In the genomic region with DNA sequence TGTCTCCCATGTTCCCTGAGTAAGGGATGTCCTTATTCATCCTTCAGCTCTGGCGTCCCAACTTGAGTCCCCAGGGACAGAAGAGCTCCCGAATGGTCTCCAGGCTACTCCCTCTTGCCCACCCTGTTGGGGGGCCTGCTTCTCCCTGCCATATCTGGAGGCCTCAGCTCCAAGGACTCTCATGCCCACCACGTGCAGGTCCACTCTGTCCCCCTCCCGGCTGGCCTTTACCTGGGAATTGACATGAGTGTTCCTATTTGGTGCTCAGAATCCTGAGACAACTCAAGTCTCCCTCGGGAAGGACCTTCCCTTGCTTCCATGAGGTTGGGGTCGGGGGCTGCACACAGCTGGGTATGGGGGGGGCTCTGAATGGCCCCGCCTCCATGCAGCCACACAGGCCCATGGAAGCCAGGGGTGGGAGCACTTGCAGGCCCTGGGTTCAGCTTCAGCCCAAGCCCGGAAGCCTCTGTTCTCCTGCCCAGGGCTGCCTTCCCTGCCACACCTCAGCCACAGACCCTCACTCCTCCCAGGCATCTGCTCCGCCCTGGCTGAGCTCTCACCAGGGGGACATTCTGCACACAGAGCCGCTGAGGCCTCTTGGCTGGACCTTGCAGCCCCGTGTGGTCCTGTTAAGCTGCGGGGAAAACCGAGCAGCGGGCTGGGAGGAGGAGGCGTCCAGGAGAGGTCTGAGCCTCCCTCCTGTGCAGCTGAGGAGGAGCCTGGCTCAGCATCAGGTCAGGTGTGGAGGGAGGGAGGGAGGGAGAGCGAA, we compare ENCODE assay signal across 19 cellular contexts.
"Had no signal": no experiment of that assay in that cellular context is flagged by ENCODE, and none has a peak within 500 bp of the region (broad histone marks: within the 10 kb centered on the region; RNA-seq: fewer than 3 reads in every experiment).

No MANE protein-coding gene starts in this region.

- H3K4me1 ChIP-seq: parathyroid adenoma, suprapubic skin had no signal

- H3K4me1 Mint-ChIP-seq: activated naive CD8-positive, alpha-beta T cell treated with anti-CD3 and anti-CD28 coated beads for 36 hours; brain; naive thymus-derived CD4-positive, alpha-beta T cell had no signal

- H3K36me3 ChIP-seq: suprapubic skin had no signal

- ATAC-seq: effector memory CD8-positive, alpha-beta T cell; naive thymus-derived CD4-positive, alpha-beta T cell; stimulated activated naive CD8-positive, alpha-beta T cell treated with anti-CD3 and anti-CD28 coated beads, Interleukin-15, Interleukin-2, amounts not matched to agents 100 U/mL and 50 U/mL, for 24 hours had no signal

- H3K4me3 ChIP-seq: mucosa of descending colon, skin epidermis, suprapubic skin had no signal

- H3K9me3 Mint-ChIP-seq: activated T-helper 1 cell treated with anti-CD3 and anti-CD28 coated beads, Interleukin-12 subunit alpha, Interleukin-12 subunit beta, Interleukin-2, Interleukin-4 antibody, amounts not matched to agents 30 ng/mL and 10 ng/mL and 1 ng/mL, durations not matched to agents 14 hours and 24 hours and 36 hours; effector memory CD8-positive, alpha-beta T cell had no signal

- H3K27me3 ChIP-seq: suprapubic skin had no signal

- H3K9me3 ChIP-seq: mucosa of descending colon had no signal

- H3K4me3 Mint-ChIP-seq: activated naive CD8-positive, alpha-beta T cell treated with anti-CD3 and anti-CD28 coated beads for 36 hours; activated T-helper 1 cell treated with anti-CD3 and anti-CD28 coated beads, Interleukin-12 subunit alpha, Interleukin-12 subunit beta, Interleukin-2, Interleukin-4 antibody, amounts not matched to agents 30 ng/mL and 10 ng/mL and 1 ng/mL, durations not matched to agents 14 hours and 24 hours and 36 hours; brain; effector memory CD8-positive, alpha-beta T cell; naive thymus-derived CD4-positive, alpha-beta T cell; T-helper 1 cell treated with Interleukin-12 subunit alpha and Interleukin-12 subunit beta and Interleukin-4 antibody, amounts not matched to agents 30 μg/mL and 1 μg/mL, for 36 hours had no signal

- DNase-seq: activated CD4-positive, alpha-beta T cell treated with anti-CD3 and anti-CD28 coated beads for 4 hours; activated naive CD8-positive, alpha-beta T cell treated with anti-CD3 and anti-CD28 coated beads for 36 hours; amygdala; dermis blood vessel endothelial cell; effector memory CD8-positive, alpha-beta T cell; islet precursor cell; naive thymus-derived CD4-positive, alpha-beta T cell; retina; stimulated activated CD4-positive, alpha-beta T cell treated with anti-CD3 and anti-CD28 coated beads, Interleukin-4, amount 100 ng/mL, for 4 hours; stimulated activated naive CD8-positive, alpha-beta T cell treated with anti-CD3 and anti-CD28 coated beads, Interleukin-15, Interleukin-2, amounts not matched to agents 100 U/mL and 50 U/mL, for 24 hours; trophoblast cell had no signal

- H3K27ac ChIP-seq: epithelial cell of prostate, parathyroid adenoma, skin epidermis, suprapubic skin had no signal

- H3K36me3 Mint-ChIP-seq: activated naive CD8-positive, alpha-beta T cell treated with anti-CD3 and anti-CD28 coated beads for 36 hours; brain; naive thymus-derived CD4-positive, alpha-beta T cell had no signal

- H3K27ac Mint-ChIP-seq: activated naive CD8-positive, alpha-beta T cell treated with anti-CD3 and anti-CD28 coated beads for 36 hours; activated T-helper 1 cell treated with anti-CD3 and anti-CD28 coated beads, Interleukin-12 subunit alpha, Interleukin-12 subunit beta, Interleukin-2, Interleukin-4 antibody, amounts not matched to agents 30 ng/mL and 10 ng/mL and 1 ng/mL, durations not matched to agents 14 hours and 24 hours and 36 hours; brain; effector memory CD8-positive, alpha-beta T cell; naive thymus-derived CD4-positive, alpha-beta T cell; T-helper 1 cell treated with Interleukin-12 subunit alpha and Interleukin-12 subunit beta and Interleukin-4 antibody, amounts not matched to agents 30 μg/mL and 1 μg/mL, for 36 hours had no signal
